In the genomic region with DNA sequence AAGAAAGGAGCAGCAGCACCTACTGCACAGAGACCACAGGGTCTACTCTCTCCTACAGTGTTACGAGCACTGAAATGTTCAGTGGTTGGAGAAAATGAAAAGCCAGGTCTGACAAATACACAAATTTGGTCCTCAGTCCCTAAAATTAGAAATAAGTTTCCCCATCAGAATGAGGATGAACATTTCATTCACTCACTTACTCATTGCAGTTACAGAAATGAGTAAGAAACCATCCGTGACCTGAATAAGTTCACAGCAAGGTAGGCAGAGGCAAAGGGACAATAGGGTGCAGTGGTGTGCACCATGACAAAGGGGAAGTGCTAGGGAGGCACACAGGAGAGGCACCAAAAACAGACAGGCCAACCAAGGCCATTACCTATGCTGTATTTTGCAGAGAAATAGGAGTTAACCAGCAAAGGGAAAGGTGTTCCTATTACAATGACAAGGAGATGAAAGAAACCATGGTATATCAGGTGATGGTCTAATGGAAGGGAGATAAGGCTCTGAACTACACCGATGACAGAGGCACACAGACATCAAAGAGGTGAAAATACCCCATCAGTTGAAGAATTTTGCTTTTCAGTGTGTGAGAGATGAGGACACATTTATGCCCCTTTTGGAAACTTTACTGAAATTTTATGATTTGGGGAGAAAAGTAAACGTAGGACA, we compare ENCODE assay signal across 9 cellular contexts. TPM values are rescaled to one million over a fixed set of nuclear protein-coding genes. Genes with fewer than 3 reads are reported as not detected.
DNase-seq lines count a peak whose midpoint lies in the region; ATAC-seq and TF ChIP-seq lines count a peak whose summit lies in the region.
"Had no signal": no experiment of that assay in that cellular context is flagged by ENCODE, and none has a peak within 500 bp of the region (broad histone marks: within the 10 kb centered on the region; RNA-seq: fewer than 3 reads in every experiment).

No MANE protein-coding gene starts in this region.

- intact Hi-C loops in CD4-positive, alpha-beta memory T cell (cut with micrococcal nuclease): no loop called here
- intact Hi-C loops in Right ventricle myocardium superior (cut with DNase I) (no loop called here), testis (cut with DNase I; ENCODE audit: low total_unique reads) (no loop called here)

- H3K27me3 ChIP-seq in CD4-positive, alpha-beta memory T cell (ENCODE audit: insufficient read depth, low read length): no peaks in the 10 kb centered on the region
- no peaks in the 10 kb centered on the region for H3K27me3 ChIP-seq in testis
- H3K27me3 ChIP-seq: right lobe of liver had no signal

- H3K4me3 ChIP-seq in CD4-positive, alpha-beta memory T cell (ENCODE audit: low read length in 2 of 2): no peak overlapping the region
- no peak overlapping the region for H3K4me3 ChIP-seq in testis
- H3K4me3 ChIP-seq: right lobe of liver had no signal

- peak overlapping the region in 4 of 8 donors; percentile 60 to 80 (median 70) for H3K4me3 Mint-ChIP-seq in CD4-positive, alpha-beta memory T cell
- no peak overlapping the region for H3K4me3 Mint-ChIP-seq in type B pancreatic cell

- H3K36me3 Mint-ChIP-seq in CD4-positive, alpha-beta memory T cell: no peaks in the 10 kb centered on the region
- H3K36me3 Mint-ChIP-seq in type B pancreatic cell: no peaks in the 10 kb centered on the region

- CTCF ChIA-PET in CD4-positive, alpha-beta memory T cell (lab: Charles Lee; ENCODE audit: partially characterized antibody): interaction anchor here (1.8 kb wide), 1 partner anchor 28 kb away, joined by 4 read pairs; no protein-coding TSS in a partner anchor

- WGBS in testis, 2 donors: 81 to 88% methylated on average over 4 of the region's 4 CpGs

- H3K36me3 ChIP-seq in CD4-positive, alpha-beta memory T cell (ENCODE audit: insufficient read depth, low read length): no peaks in the 10 kb centered on the region
- H3K36me3 ChIP-seq in testis (ENCODE audit: low read depth, missing control alignments): no peaks in the 10 kb centered on the region
- H3K36me3 ChIP-seq: right lobe of liver had no signal

- no peaks in the 10 kb centered on the region for H3K9me3 ChIP-seq in CD4-positive, alpha-beta memory T cell (ENCODE audit: control insufficient read depth in 1 of 2, low read length in 2 of 2)
- H3K9me3 ChIP-seq in testis: no peaks in the 10 kb centered on the region
- H3K9me3 ChIP-seq: right lobe of liver had no signal

- TF ChIP-seq POLR2A in testis (IDR thresholded peaks at IDR 0.05): no peak

- H3K27ac ChIP-seq in CD4-positive, alpha-beta memory T cell (ENCODE audit: low read depth, low read length): no peak overlapping the region
- no peak overlapping the region for H3K27ac ChIP-seq in testis
- H3K27ac ChIP-seq: right lobe of liver had no signal

- DNase-seq in CD4-positive, alpha-beta memory T cell: peak in 1 of 5 donors; percentile 6
- DNase-seq in activated T-cell treated with anti-CD3 and anti-CD28 coated beads, Interleukin-2, amount 50 U/mL, for 48 hours: peak; percentile 61 to 69
- peak; percentile 59 for DNase-seq in stimulated activated naive CD8-positive, alpha-beta T cell treated with anti-CD3 and anti-CD28 coated beads, Interleukin-15, Interleukin-2, amounts not matched to agents 100 U/mL and 50 U/mL, for 24 hours
- DNase-seq in type B pancreatic cell (ENCODE audit: extremely low spot score, unreplicated experiment) (no peak), Right ventricle myocardium superior (no peak), testis (no peak)
- DNase-seq: right lobe of liver had no signal

- peaks cover 0 to 2% (median 0%) of the 10 kb centered on the region in 8 donors for H3K9me3 Mint-ChIP-seq in CD4-positive, alpha-beta memory T cell
- H3K9me3 Mint-ChIP-seq in type B pancreatic cell: peaks cover 6% of the 10 kb centered on the region

- TF ChIP-seq CTCF in type B pancreatic cell (conservative IDR thresholded peaks at IDR 0.05): no peak
- no peak for TF ChIP-seq CTCF in testis (IDR thresholded peaks at IDR 0.05)

- H3K27ac Mint-ChIP-seq in CD4-positive, alpha-beta memory T cell: peak overlapping the region in 4 of 7 donors; percentile 0 to 52 (median 18)
- no peak overlapping the region for H3K27ac Mint-ChIP-seq in type B pancreatic cell

- POLR2A ChIA-PET in CD4-positive, alpha-beta memory T cell (lab: Charles Lee; ENCODE audit: partially characterized antibody): no interaction called here

- peaks cover 25 to 31% (median 30%) of the 10 kb centered on the region in 4 donors for H3K4me1 Mint-ChIP-seq in CD4-positive, alpha-beta memory T cell
- H3K4me1 Mint-ChIP-seq in type B pancreatic cell (ENCODE audit: unreplicated experiment): peaks cover 16% of the 10 kb centered on the region

- peaks cover 28% of the 10 kb centered on the region for H3K4me1 ChIP-seq in CD4-positive, alpha-beta memory T cell (ENCODE audit: insufficient read depth, low read length)
- no peaks in the 10 kb centered on the region for H3K4me1 ChIP-seq in testis
- H3K4me1 ChIP-seq: right lobe of liver had no signal

- peak; percentile 87 for ATAC-seq in GM19455 (IDR thresholded peaks at IDR 0.05; ENCODE audit: unreplicated experiment)
- ATAC-seq in HG03439 (IDR thresholded peaks at IDR 0.05; ENCODE audit: unreplicated experiment): peak; percentile 88
- ATAC-seq in stimulated activated naive CD8-positive, alpha-beta T cell treated with anti-CD3 and anti-CD28 coated beads, Interleukin-15, Interleukin-2, amounts not matched to agents 100 U/mL and 50 U/mL, for 24 hours: peak; percentile 88
- ATAC-seq in Right ventricle myocardium superior (ENCODE audit: poor library complexity): no peak

- no peaks in the 10 kb centered on the region for H3K27me3 Mint-ChIP-seq in CD4-positive, alpha-beta memory T cell
- no peaks in the 10 kb centered on the region for H3K27me3 Mint-ChIP-seq in type B pancreatic cell

RNA-seq across cellular contexts. Expression of gene VAV3, which starts 29.4 kb away (rescaled TPM):
- 1 to 10 TPM; 1.6 to 2.9 TPM for total RNA-seq in CD4-positive, alpha-beta memory T cell
- 1 to 10 TPM in 1 of 2 donors, under 1 TPM in 1; 0.43 to 2.0 TPM for polyA plus RNA-seq in CD4-positive, alpha-beta memory T cell
- total RNA-seq in type B pancreatic cell (ENCODE audit: low replicate concordance): 10.0 and 12.3 TPM in 2 replicates
- 1.6 TPM for total RNA-seq in Right ventricle myocardium superior
- total RNA-seq in testis: 10 to 100 TPM; 10.1 to 11.3 TPM
- polyA plus RNA-seq in testis (ENCODE audit: insufficient read depth, low read depth, low replicate concordance): 11.4 TPM

Comparison
In these comparisons a context has a peak if more than half of its experiments do, and no peak if none do; other contexts are left out.
1. DNase-seq: peak in activated T-cell treated with anti-CD3 and anti-CD28 coated beads, Interleukin-2, amount 50 U/mL, for 48 hours (2 of 2) and stimulated activated naive CD8-positive, alpha-beta T cell treated with anti-CD3 and anti-CD28 coated beads, Interleukin-15, Interleukin-2, amounts not matched to agents 100 U/mL and 50 U/mL, for 24 hours (single experiment); none in type B pancreatic cell (single experiment), Right ventricle myocardium superior (single experiment) and testis (single experiment).